In the genomic region with DNA sequence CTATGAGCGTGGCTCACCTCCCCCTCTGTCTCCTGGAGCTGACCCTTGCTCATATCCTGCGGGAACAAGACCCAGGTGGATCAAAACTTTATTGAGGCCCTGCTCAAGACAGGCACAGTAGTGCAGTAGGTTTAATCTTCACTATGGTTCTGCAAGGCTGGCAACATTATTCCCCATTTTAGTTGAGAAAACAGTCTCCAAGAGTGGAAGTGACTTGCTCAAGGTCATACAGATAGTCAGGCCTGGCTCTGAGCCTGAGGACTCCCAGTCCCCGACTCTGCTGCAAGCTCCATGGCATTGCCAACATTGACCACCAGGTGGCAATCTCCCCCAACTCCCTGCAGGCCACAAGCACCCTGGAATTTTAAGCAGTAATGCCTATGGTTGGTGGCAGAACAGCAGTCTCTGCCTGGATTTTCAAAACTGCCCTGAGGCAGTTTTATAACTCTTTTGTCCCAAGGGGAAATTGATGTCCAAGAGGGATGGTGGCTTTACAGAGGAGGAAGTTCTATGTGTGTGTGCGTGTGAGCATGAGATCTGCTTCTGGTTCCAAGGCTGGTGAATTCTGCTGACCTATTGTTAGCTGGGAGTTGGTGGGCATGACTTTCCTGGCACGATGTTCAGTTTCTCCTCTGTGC, we compare ENCODE assay signal across 8 cellular contexts. TPM values are rescaled to one million over a fixed set of nuclear protein-coding genes. Genes with fewer than 3 reads are reported as not detected.
DNase-seq lines count a peak whose midpoint lies in the region; ATAC-seq and FAIRE-seq lines count a peak whose summit lies in the region.

No MANE protein-coding gene starts in this region.

- H2BK120ac ChIP-seq in mesendoderm (ENCODE audit: low read depth, low read length), result no peak overlapping the region

- H3K27ac ChIP-seq in mesendoderm (ENCODE audit: low read depth, low read length), result no peak overlapping the region

- WGBS in mesendoderm (ENCODE audit: extremely low coverage, insufficient coverage, low lambda C conversion rate), result no CpG with 5 or more reads among the region's 5 CpGs

- H3K23ac ChIP-seq in mesendoderm (ENCODE audit: low read length), result no peak overlapping the region

- no peak overlapping the region for H2BK15ac ChIP-seq in mesendoderm (replicated peaks; ENCODE audit: low read depth)

- no peaks in the 10 kb centered on the region for H3K36me3 ChIP-seq in mesendoderm (ENCODE audit: control insufficient read depth, insufficient read depth, low read length)

- H3K18ac ChIP-seq in mesendoderm (ENCODE audit: low read length), result no peak overlapping the region

- H3K4me3 Mint-ChIP-seq in effector memory CD8-positive, alpha-beta T cell, result no peak overlapping the region

- no peaks in the 10 kb centered on the region for H3K27me3 Mint-ChIP-seq in effector memory CD8-positive, alpha-beta T cell

- no peaks in the 10 kb centered on the region for H3K79me1 ChIP-seq in mesendoderm (ENCODE audit: low read length)

- H3K4me1 ChIP-seq in mesendoderm (ENCODE audit: control insufficient read depth, low read depth, low read length), result no peaks in the 10 kb centered on the region

- no peak overlapping the region for H3K4me2 ChIP-seq in mesendoderm (ENCODE audit: low read length)

- H3K9me3 Mint-ChIP-seq in effector memory CD8-positive, alpha-beta T cell, result peaks cover 0 to 2% of the 10 kb centered on the region in 2 donors

- no peak overlapping the region for H3K9ac ChIP-seq in mesendoderm (ENCODE audit: low read length)

- ATAC-seq in HG03571 (IDR thresholded peaks at IDR 0.05; ENCODE audit: unreplicated experiment), result peak; percentile 55
- ATAC-seq in effector memory CD8-positive, alpha-beta T cell (replicated peaks), result peak; percentile 84

- H2BK5ac ChIP-seq in mesendoderm (ENCODE audit: low read length), result no peak overlapping the region

- H3K4me1 Mint-ChIP-seq in effector memory CD8-positive, alpha-beta T cell (ENCODE audit: low read depth in 2 of 2), result no peaks in the 10 kb centered on the region

- peak; percentile 72 for FAIRE-seq in GM18507 (lab: Jason Lieb, UNC)

- peak; percentile 79 for DNase-seq in A172 (ENCODE audit: low spot score)
- peak; percentile 65 for DNase-seq in GM18507 (ENCODE audit: extremely low spot score, insufficient read length, low read depth)
- DNase-seq in NCI-H82 treated with DMSO at 0.1 percent for 48 hours (lab: John Stamatoyannopoulos, UW; ENCODE audit: unreplicated experiment), result peak; percentile 36
- peak; percentile 27 to 53 for DNase-seq in activated CD8-positive, alpha-beta memory T cell treated with anti-CD3 and anti-CD28 coated beads for 1 hour (ENCODE audit: extremely low read depth in 1 of 2, low read depth in 1 of 2)
- peak; percentile 62 to 75 (median 67) for DNase-seq in effector memory CD8-positive, alpha-beta T cell
- DNase-seq in mesendoderm, result peak; percentile 88
- peak; percentile 44 to 52 for DNase-seq in stimulated activated CD8-positive, alpha-beta memory T cell treated with anti-CD3 and anti-CD28 coated beads, Interleukin-15, amount 100 ng/mL, for 48 hours (ENCODE audit: low read depth in 2 of 2)

- no peak overlapping the region for H3K27ac Mint-ChIP-seq in effector memory CD8-positive, alpha-beta T cell

- H4K8ac ChIP-seq in mesendoderm (ENCODE audit: low read depth, low read length), result no peak overlapping the region

- no peak overlapping the region for H2AK5ac ChIP-seq in mesendoderm (ENCODE audit: low read length)

- no peak overlapping the region for H3K4me3 ChIP-seq in mesendoderm (ENCODE audit: low read length)

- no peak overlapping the region for H3K4ac ChIP-seq in mesendoderm (ENCODE audit: low read depth, low read length)

- H3K79me2 ChIP-seq in mesendoderm (ENCODE audit: control insufficient read depth, insufficient read depth, low read length), result no peaks in the 10 kb centered on the region

- no peaks in the 10 kb centered on the region for H3K27me3 ChIP-seq in mesendoderm (ENCODE audit: insufficient read depth, low read length, poor library complexity)

- H3K36me3 Mint-ChIP-seq in effector memory CD8-positive, alpha-beta T cell (ENCODE audit: insufficient read depth), result no peaks in the 10 kb centered on the region

- no peak overlapping the region for H4K5ac ChIP-seq in mesendoderm (ENCODE audit: low read length)

- no peak overlapping the region for H3K56ac ChIP-seq in mesendoderm (ENCODE audit: low read length)

RNA-seq across cellular contexts. Expression of a gene that starts 34.1 kb away (rescaled TPM):
- 7.5 and 12.1 TPM in 2 replicates for total RNA-seq in A172 (2014; rRNA removed; shearing (Covaris generic))
- polyA plus RNA-seq in mesendoderm (2013, experiment 1 of 2), result 7.8 TPM
- polyA plus RNA-seq in mesendoderm (2013, experiment 2 of 2), result 8.5 TPM

Comparison
In these comparisons a context has a peak if more than half of its experiments do, and no peak if none do; other contexts are left out.
1. DNase-seq: peak in every context shown above with its lines; median percentile 88 in mesendoderm; 79 in A172; 67 in effector memory CD8-positive, alpha-beta T cell; 65 in GM18507; 48 in stimulated activated CD8-positive, alpha-beta memory T cell treated with anti-CD3 and anti-CD28 coated beads, Interleukin-15, amount 100 ng/mL, for 48 hours; 40 in activated CD8-positive, alpha-beta memory T cell treated with anti-CD3 and anti-CD28 coated beads for 1 hour; 36 in NCI-H82 treated with DMSO at 0.1 percent for 48 hours.